In the genomic region with DNA sequence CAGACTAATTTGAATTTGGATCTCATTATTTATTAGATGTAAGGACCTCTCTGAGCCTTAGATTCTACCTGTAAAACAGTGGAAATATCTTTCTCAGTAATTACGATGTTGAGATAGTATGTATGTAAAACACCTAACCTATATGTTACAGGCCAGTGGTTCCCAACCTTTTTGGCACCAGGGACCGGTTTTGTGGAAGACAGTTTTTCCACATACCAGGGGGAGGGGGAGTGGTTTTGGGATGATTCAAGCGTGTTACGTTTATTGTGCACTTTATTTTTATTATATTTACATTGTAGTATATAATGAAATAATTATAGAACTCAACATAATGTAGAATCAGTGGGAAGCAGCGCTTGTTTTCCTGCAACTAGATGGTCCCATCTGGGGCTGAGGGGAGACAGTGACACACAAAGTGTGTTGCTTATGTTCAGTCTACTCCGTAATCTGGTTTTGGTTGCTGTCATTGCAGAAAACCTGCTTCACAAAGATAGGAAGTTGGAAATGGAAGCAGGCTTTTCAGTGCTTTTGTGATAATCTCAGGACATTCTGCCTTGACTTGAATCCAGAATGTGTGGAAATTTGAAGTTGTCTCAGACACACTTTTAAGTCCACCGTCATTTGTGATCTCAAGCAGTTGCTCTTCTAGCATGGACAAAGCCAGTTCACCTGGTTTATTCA, we compare ENCODE assay signal across 19 cellular contexts.
"Had no signal": no experiment of that assay in that cellular context is flagged by ENCODE, and none has a peak within 500 bp of the region (broad histone marks: within the 10 kb centered on the region; RNA-seq: fewer than 3 reads in every experiment).

No MANE protein-coding gene starts in this region.

- H3K27me3 ChIP-seq: MG63, SJSA1 had no signal

- H3K4me3 ChIP-seq: MG63, SJSA1, SK-N-MC had no signal

- H3K27ac ChIP-seq: HL-60, SJSA1, SK-N-MC had no signal

- H3K9me3 ChIP-seq: MG63, SJSA1 had no signal

- DNase-seq: Karpas-422, KG1, MG63, NCI-H1436, NCI-H187, NCI-H2029, NCI-H2081 treated with DMSO at 0.1 percent for 48 hours, NCI-H2171, NCI-H226, NCI-H446, NCI-H510A, NCI-H524 treated with DMSO at 0.1 percent for 48 hours, NCI-H774, Right ventricle myocardium superior, RPMI8226, SIG-M5 had no signal

- H3K36me3 ChIP-seq: MG63, SJSA1 had no signal

- H3K4me1 ChIP-seq: SJSA1 had no signal
